In the genomic region with DNA sequence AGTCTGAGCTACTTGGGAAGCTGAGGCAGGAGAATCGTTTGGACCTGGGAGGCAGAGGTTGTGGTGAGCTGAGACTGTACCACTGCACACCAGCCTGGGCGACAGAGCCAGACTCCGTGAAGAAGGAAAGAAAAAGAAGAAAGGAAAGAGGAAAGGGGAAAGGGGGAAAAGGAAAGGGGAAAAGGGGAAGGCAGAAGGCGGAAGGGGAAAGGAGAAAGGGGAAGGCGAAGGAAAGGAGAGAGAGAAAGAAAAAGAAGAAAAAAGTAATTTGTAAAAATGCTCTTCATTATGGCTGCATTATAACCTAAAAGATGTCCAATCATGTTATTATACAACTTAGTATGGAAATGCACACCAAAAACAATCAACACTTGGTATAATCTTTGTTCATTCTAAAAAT, we compare ENCODE assay signal across 23 cellular contexts.
DNase-seq lines count a peak whose midpoint lies in the region; ATAC-seq, FAIRE-seq and TF ChIP-seq lines count a peak whose summit lies in the region.
"Had no signal": no experiment of that assay in that cellular context is flagged by ENCODE, and none has a peak within 500 bp of the region (broad histone marks: within the 10 kb centered on the region; RNA-seq: fewer than 3 reads in every experiment).

No MANE protein-coding gene starts in this region.

- H3K27ac Mint-ChIP-seq in dendritic cell treated with granulocyte-macrophage colony-stimulating factor and Interleukin-4, amounts not matched to agents 40 ng/mL and 50 ng/mL, for 4 days = peak overlapping the region; percentile 30
- H3K27ac Mint-ChIP-seq: CD4-positive, alpha-beta T cell had no signal

- H3K9me3 Mint-ChIP-seq in dendritic cell treated with granulocyte-macrophage colony-stimulating factor and Interleukin-4, amounts not matched to agents 40 ng/mL and 50 ng/mL, for 4 days = no peaks in the 10 kb centered on the region
- H3K9me3 Mint-ChIP-seq: CD4-positive, alpha-beta T cell had no signal

- no peak for TF ChIP-seq CTCF in A549 (IDR thresholded peaks at IDR 0.05)
- no peak for TF ChIP-seq CTCF in RWPE2 (IDR thresholded peaks at IDR 0.05; ENCODE audit: poor library complexity, severe bottlenecking)
- no peak for TF ChIP-seq CTCF in osteoblast (IDR thresholded peaks at IDR 0.05; ENCODE audit: extremely low read depth, low read depth, low read length)
- no peak for TF ChIP-seq CTCF in foreskin keratinocyte (conservative IDR thresholded peaks at IDR 0.05)

- H3K36me3 ChIP-seq in RWPE2 (ENCODE audit: low read depth) (no peaks in the 10 kb centered on the region), osteoblast (ENCODE audit: insufficient read depth, low read length) (peaks cover 2% of the 10 kb centered on the region)
- H3K36me3 ChIP-seq: HAP-1, SJSA1 had no signal

- peaks cover 22% of the 10 kb centered on the region for H3K36me3 Mint-ChIP-seq in dendritic cell treated with granulocyte-macrophage colony-stimulating factor and Interleukin-4, amounts not matched to agents 40 ng/mL and 50 ng/mL, for 4 days (ENCODE audit: low read depth)

- TF ChIP-seq RAD21 in A549 (conservative IDR thresholded peaks at IDR 0.05 in 1 of 2, IDR thresholded peaks at IDR 0.05 in 1 of 2) = no peak

- H3K79me2 ChIP-seq in osteoblast (ENCODE audit: insufficient read depth, low read length) = peaks cover 75% of the 10 kb centered on the region

- peaks cover 33% of the 10 kb centered on the region for H4K20me1 ChIP-seq in osteoblast (ENCODE audit: insufficient read depth, low read length)

- peaks cover 29% of the 10 kb centered on the region for H3K4me1 ChIP-seq in A549
- peaks cover 20% of the 10 kb centered on the region for H3K4me1 ChIP-seq in RWPE2 (ENCODE audit: insufficient read depth, poor library complexity, severe bottlenecking)
- peaks cover 10% of the 10 kb centered on the region for H3K4me1 ChIP-seq in osteoblast (ENCODE audit: insufficient read depth, low read length)
- H3K4me1 ChIP-seq in foreskin keratinocyte = peaks cover 15% of the 10 kb centered on the region
- H3K4me1 ChIP-seq: BLaER1, HAP-1 had no signal

- intact Hi-C loops in dendritic cell treated with granulocyte-macrophage colony-stimulating factor and Interleukin-4, amounts not matched to agents 40 ng/mL and 50 ng/mL, for 4 days (cut with micrococcal nuclease) = no loop called here

- H3K4me3 ChIP-seq in A549 (no peak overlapping the region), RWPE2 (ENCODE audit: severe bottlenecking) (no peak overlapping the region), osteoblast (ENCODE audit: insufficient read depth, low read length) (no peak overlapping the region)
- H3K4me3 ChIP-seq: BLaER1, HAP-1, SJSA1 had no signal

- H3K4me1 Mint-ChIP-seq in dendritic cell treated with granulocyte-macrophage colony-stimulating factor and Interleukin-4, amounts not matched to agents 40 ng/mL and 50 ng/mL, for 4 days (ENCODE audit: low read depth) = peaks cover 18% of the 10 kb centered on the region

- ATAC-seq in A549 = no peak
- ATAC-seq in RWPE2 (ENCODE audit: low read depth) = no peak
- no peak for ATAC-seq in HG03571 (IDR thresholded peaks at IDR 0.05; ENCODE audit: unreplicated experiment)
- ATAC-seq in foreskin keratinocyte = no peak
- ATAC-seq: PC-3 had no signal

- 0 out of 6 replicates have a peak overlapping the region, but pooled peaks of 1 of the 2 experiments have one; percentile 65 for H3K27ac ChIP-seq in A549
- peak overlapping the region; percentile 2 for H3K27ac ChIP-seq in RWPE2 (ENCODE audit: poor library complexity, severe bottlenecking)
- H3K27ac ChIP-seq in osteoblast (ENCODE audit: low read depth, low read length) = no peak overlapping the region
- no peak overlapping the region for H3K27ac ChIP-seq in foreskin keratinocyte
- H3K27ac ChIP-seq: BLaER1, SJSA1 had no signal

- FAIRE-seq in A549 (lab: Jason Lieb, UNC) = no peak

- H3K27me3 Mint-ChIP-seq in dendritic cell treated with granulocyte-macrophage colony-stimulating factor and Interleukin-4, amounts not matched to agents 40 ng/mL and 50 ng/mL, for 4 days = no peaks in the 10 kb centered on the region
- H3K27me3 Mint-ChIP-seq: CD4-positive, alpha-beta T cell had no signal

- no peak for TF ChIP-seq POLR2A in A549 (IDR thresholded peaks at IDR 0.05; ENCODE audit: low read length)

- DNase-seq in A549 (ENCODE audit: low read depth in 1 of 2, low spot score in 1 of 2) (no peak), RWPE2 (ENCODE audit: low spot score) (no peak), osteoblast (ENCODE audit: insufficient read length, low spot score, missing footprints) (no peak), foreskin keratinocyte (no peak), iPS-NIHi7 (ENCODE audit: extremely low spot score) (no peak)
- DNase-seq: CD4-positive, alpha-beta T cell; DMS53; GOT3; Kasumi-1; NCI-H1105 treated with DMSO at 0.1 percent for 48 hours; NCI-H1694; NCI-H2029 treated with DMSO at 0.1 percent for 48 hours; NCI-H446 treated with DMSO at 0.1 percent for 48 hours; NCI-H526; NCI-H82; NK-92 treated with Interleukin-12 subunit alpha and Interleukin-12 subunit beta, amount 100 ng/mL, for 24 hours; PC-3; Right ventricle myocardium superior had no signal

- TF ChIP-seq EP300 in A549 (IDR thresholded peaks at IDR 0.05) = no peak

- H3K9me3 ChIP-seq in A549 = no peaks in the 10 kb centered on the region
- H3K9me3 ChIP-seq in RWPE2 (ENCODE audit: severe bottlenecking) = no peaks in the 10 kb centered on the region
- H3K9me3 ChIP-seq in osteoblast (ENCODE audit: low read depth, low read length) = no peaks in the 10 kb centered on the region
- H3K9me3 ChIP-seq: BLaER1, HAP-1, SJSA1 had no signal

- H3K4me2 ChIP-seq in A549 (peak overlapping the region; percentile 23; the same call in 1 of the 3 replicates), osteoblast (ENCODE audit: insufficient read depth, low read length) (peak overlapping the region; percentile 69)
- H3K4me2 ChIP-seq: BLaER1 had no signal

- POLR2A ChIA-PET in A549 (lab: Yijun Ruan, JAX) = no interaction called here

- H3K4me3 Mint-ChIP-seq in dendritic cell treated with granulocyte-macrophage colony-stimulating factor and Interleukin-4, amounts not matched to agents 40 ng/mL and 50 ng/mL, for 4 days = no peak overlapping the region
- H3K4me3 Mint-ChIP-seq: CD4-positive, alpha-beta T cell had no signal

- H3K27me3 ChIP-seq in RWPE2 (ENCODE audit: insufficient read depth, poor library complexity, severe bottlenecking) (no peaks in the 10 kb centered on the region), osteoblast (ENCODE audit: insufficient read depth, low read length) (no peaks in the 10 kb centered on the region), foreskin keratinocyte (no peaks in the 10 kb centered on the region)
- H3K27me3 ChIP-seq: BLaER1, SJSA1 had no signal

- no peak overlapping the region for H2AFZ ChIP-seq in osteoblast (ENCODE audit: low read length)

- WGBS in A549 (ENCODE audit: missing lambda C conversion rate) = 86% methylated on average over 5 of the region's 5 CpGs

- CTCF ChIA-PET in A549 (lab: Yijun Ruan, JAX) = interaction anchor here (1.5 kb wide), 1 partner anchor 138 kb away, joined by 4 read pairs; no protein-coding TSS in a partner anchor

TF ChIP-seq in A549, 52 proteins besides CTCF, POLR2A, EP300 and RAD21:
- TF ChIP-seq HOXB13 (CRISPR knock-in tag; IDR thresholded peaks at IDR 0.05; ENCODE audit: low read depth) = no peak
